ENCODE assay signal across 9 cellular contexts in genomic region chr7:151409555-151410404, GRCh38. TPM values are rescaled to one million over a fixed set of nuclear protein-coding genes. Genes with fewer than 3 reads are reported as not detected.
A peak's percentile ranks its signal among the peaks of the same experiment; 100 is the strongest.
DNase-seq lines count a peak whose midpoint lies in the region; ATAC-seq and TF ChIP-seq lines count a peak whose summit lies in the region.
"Had no signal": no experiment of that assay in that cellular context is flagged by ENCODE, and none has a peak within 500 bp of the region (broad histone marks: within the 10 kb centered on the region; RNA-seq: fewer than 3 reads in every experiment).

TSS of gene WDR86 (minus strand) at chr7:151410038. CDS start at chr7:151409589, 449 bp downstream.

- CTCF ChIA-PET in AG04449 (lab: Yijun Ruan, JAX) = interaction anchor here (0.9 kb wide), 1 partner anchor 58 kb away, joined by 3 read pairs; no protein-coding TSS in a partner anchor

- no peaks in the 10 kb centered on the region for H3K9me3 Mint-ChIP-seq in naive thymus-derived CD8-positive, alpha-beta T cell

- H3K27ac ChIP-seq in duodenal mucosa (ENCODE audit: low read depth, low read length) = peak within 1 kb of the TSS; percentile 10

- peaks cover 30 to 32% of the 10 kb centered on the region in 2 donors for H3K27me3 ChIP-seq in duodenal mucosa (ENCODE audit: control insufficient read depth in 1 of 2, insufficient read depth in 2 of 2, low read length in 2 of 2)

- DNase-seq in AG04449 (ENCODE audit: low read depth, low spot score) = no peak
- DNase-seq in NCI-H69 (lab: John Stamatoyannopoulos, UW) = peak; percentile 66
- DNase-seq in naive thymus-derived CD8-positive, alpha-beta T cell = peak in 3 of 10 donors; percentile 30 to 47 (median 38)
- no peak for DNase-seq in dedifferentiated amniotic fluid mesenchymal stem cell (ENCODE audit: extremely low spot score)
- DNase-seq in medulla oblongata (ENCODE audit: extremely low spot score) = no peak
- no peak for DNase-seq in NCI-H1105 treated with DMSO at 0.1 percent for 48 hours (lab: John Stamatoyannopoulos, UW)

- TF ChIP-seq CTCF in AG04449 (IDR thresholded peaks at IDR 0.05; ENCODE audit: insufficient read depth, low read length, missing control alignments) = no peak

- no peaks in the 10 kb centered on the region for H3K9me3 ChIP-seq in duodenal mucosa (ENCODE audit: control insufficient read depth in 1 of 2, low read length in 2 of 2)

- peaks cover 6 to 29% (median 24%) of the 10 kb centered on the region in 5 donors for H3K27me3 Mint-ChIP-seq in naive thymus-derived CD8-positive, alpha-beta T cell

- H3K27ac Mint-ChIP-seq in naive thymus-derived CD8-positive, alpha-beta T cell = peak within 1 kb of the TSS; percentile 61 to 94 (median 87)

- H3K4me3 Mint-ChIP-seq in naive thymus-derived CD8-positive, alpha-beta T cell = peak within 1 kb of the TSS; percentile 61 to 90 (median 82)

- H3K4me1 Mint-ChIP-seq in naive thymus-derived CD8-positive, alpha-beta T cell = peaks cover 9 to 31% (median 24%) of the 10 kb centered on the region in 4 donors

- ATAC-seq in naive thymus-derived CD8-positive, alpha-beta T cell = peak in 1 of 2 donors; percentile 33
- no peak for ATAC-seq in GM21367 (IDR thresholded peaks at IDR 0.05; ENCODE audit: unreplicated experiment)

- H3K4me1 ChIP-seq in duodenal mucosa (ENCODE audit: control insufficient read depth in 1 of 2, insufficient read depth in 2 of 2, low read length in 2 of 2) = peaks cover 0 to 6% of the 10 kb centered on the region in 2 donors

- no peaks in the 10 kb centered on the region for H3K36me3 ChIP-seq in duodenal mucosa (ENCODE audit: control insufficient read depth in 1 of 2, insufficient read depth in 2 of 2, low read length in 2 of 2)

- POLR2A ChIA-PET in AG04449 (lab: Yijun Ruan, JAX) = no interaction called here
- POLR2A ChIA-PET in naive thymus-derived CD8-positive, alpha-beta T cell (lab: Charles Lee) = interaction anchor here (1.1 to 2.5 kb wide), 3 partner anchors 10 to 39 kb away, joined by 4 to 11 read pairs (median 6); no protein-coding TSS in a partner anchor

- H3K36me3 Mint-ChIP-seq in naive thymus-derived CD8-positive, alpha-beta T cell = peaks cover 0 to 2% (median 0%) of the 10 kb centered on the region in 3 donors

- H3K4me3 ChIP-seq in AG04449 (ENCODE audit: low read depth, low read length) (peak within 1 kb of the TSS; percentile 29), duodenal mucosa (ENCODE audit: low read depth in 1 of 2, low read length in 2 of 2) (peak within 1 kb of the TSS; percentile 48 to 62)

- H3K9ac ChIP-seq in duodenal mucosa (ENCODE audit: low read depth in 1 of 2, low read length in 2 of 2) = no peak within 1 kb of the TSS

RNA-seq across cellular contexts. Expression of gene WDR86, which starts in this region (rescaled TPM):
- total RNA-seq in naive thymus-derived CD8-positive, alpha-beta T cell = under 1 TPM; 0.47 to 0.85 TPM
- 1 to 10 TPM in 1 of 3 donors, under 1 TPM in 2; 0.67 to 1.2 (median 0.81) TPM for polyA plus RNA-seq in naive thymus-derived CD8-positive, alpha-beta T cell
- total RNA-seq: T-helper 2 cell treated with Interferon-gamma antibody and Interleukin-4, amounts not matched to agents 100 ng/mL and 5 ng/mL, for 36 hours had no signal
